ENCODE assay signal across 1 cellular context in the genomic region with DNA sequence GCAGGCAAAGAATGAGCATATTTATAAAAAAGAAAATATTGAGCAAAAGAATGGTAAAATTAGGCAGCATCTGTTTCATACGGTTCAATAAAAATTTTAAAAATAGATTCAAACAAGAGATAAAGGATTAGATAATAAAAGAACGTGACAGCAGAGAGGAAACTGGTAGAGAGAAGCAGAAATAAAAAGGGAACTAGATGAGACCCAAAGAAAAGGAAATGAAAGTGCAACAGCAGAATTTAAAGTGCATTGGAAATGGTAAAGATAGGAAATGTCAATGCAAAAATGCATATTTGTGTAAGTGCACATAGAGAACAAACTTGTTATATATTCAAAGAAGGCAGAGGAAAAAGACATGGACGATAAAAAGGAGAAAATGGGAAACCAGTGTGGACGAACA.
TF ChIP-seq lines count a peak whose summit lies in the region.

No MANE protein-coding gene starts in this region.

TF ChIP-seq in SK-N-SH, 30 proteins besides CTCF, POLR2A, EP300 and RAD21:
- TF ChIP-seq USF2 (IDR thresholded peaks at IDR 0.05; ENCODE audit: borderline replicate concordance, low read depth, low read length), result no peak
- no peak for TF ChIP-seq SMC3 (IDR thresholded peaks at IDR 0.05; ENCODE audit: low read depth, low read length)
- TF ChIP-seq RXRA (IDR thresholded peaks at IDR 0.05; ENCODE audit: borderline replicate concordance, low read depth), result no peak
TF ChIP-seq in SK-N-SH: peak in this region for 0.
